ENCODE assay signal across 1 cellular context in genomic region chr12:92136883-92137582, GRCh38.
A peak's percentile ranks its signal among the peaks of the same experiment; 100 is the strongest.
TF ChIP-seq lines count a peak whose summit lies in the region.

No MANE protein-coding gene starts in this region.

TF ChIP-seq in HEK293, 187 proteins besides CTCF, POLR2A, EP300 and RAD21 (continued from another document):
- TF ChIP-seq REST (tag by site-specific recombination; IDR thresholded peaks at IDR 0.05): no peak
- peak; percentile 59 for TF ChIP-seq ZNF629 (tag by site-specific recombination; IDR thresholded peaks at IDR 0.05)
- TF ChIP-seq ZNF341 (tag by site-specific recombination; IDR thresholded peaks at IDR 0.05; ENCODE audit: low read depth): no peak
- TF ChIP-seq ZNF76 (tag by site-specific recombination; IDR thresholded peaks at IDR 0.05; ENCODE audit: borderline replicate concordance, low read depth): no peak
- TF ChIP-seq ZNF670 (tag by site-specific recombination; IDR thresholded peaks at IDR 0.05; ENCODE audit: low read depth): no peak
- TF ChIP-seq ZNF335 (tag by site-specific recombination; conservative IDR thresholded peaks at IDR 0.05): peak; percentile 25; the same call in 1 of the 2 replicates
- no peak for TF ChIP-seq ZNF510 (tag by site-specific recombination; IDR thresholded peaks at IDR 0.05; ENCODE audit: insufficient replicate concordance)
- TF ChIP-seq, protein P1, sequence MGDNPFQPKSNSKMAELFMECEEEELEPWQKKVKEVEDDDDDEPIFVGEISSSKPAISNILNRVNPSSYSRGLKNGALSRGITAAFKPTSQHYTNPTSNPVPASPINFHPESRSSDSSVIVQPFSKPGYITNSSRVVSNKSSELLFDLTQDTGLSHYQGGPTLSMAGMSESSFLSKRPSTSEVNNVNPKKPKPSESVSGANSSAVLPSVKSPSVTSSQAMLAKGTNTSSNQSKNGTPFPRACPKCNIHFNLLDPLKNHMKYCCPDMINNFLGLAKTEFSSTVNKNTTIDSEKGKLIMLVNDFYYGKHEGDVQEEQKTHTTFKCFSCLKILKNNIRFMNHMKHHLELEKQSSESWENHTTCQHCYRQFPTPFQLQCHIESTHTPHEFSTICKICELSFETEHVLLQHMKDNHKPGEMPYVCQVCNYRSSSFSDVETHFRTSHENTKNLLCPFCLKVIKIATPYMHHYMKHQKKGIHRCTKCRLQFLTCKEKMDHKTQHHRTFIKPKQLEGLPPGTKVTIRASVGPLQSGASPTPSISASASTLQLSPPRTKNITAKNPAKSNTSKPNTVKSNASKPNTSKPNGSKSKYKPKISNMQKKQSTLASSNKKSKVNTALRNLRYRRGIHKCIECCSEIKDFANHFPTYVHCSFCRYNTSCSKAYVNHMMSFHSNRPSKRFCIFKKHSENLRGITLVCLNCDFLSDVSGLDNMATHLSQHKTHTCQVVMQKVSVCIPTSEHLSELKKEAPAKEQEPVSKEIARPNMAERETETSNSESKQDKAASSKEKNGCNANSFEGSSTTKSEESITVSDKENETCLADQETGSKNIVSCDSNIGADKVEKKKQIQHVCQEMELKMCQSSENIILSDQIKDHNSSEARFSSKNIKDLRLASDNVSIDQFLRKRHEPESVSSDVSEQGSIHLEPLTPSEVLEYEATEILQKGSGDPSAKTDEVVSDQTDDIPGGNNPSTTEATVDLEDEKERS (tag by site-specific recombination; IDR thresholded peaks at IDR 0.05): no peak
- TF ChIP-seq ZNF398 (tag by site-specific recombination; IDR thresholded peaks at IDR 0.05): no peak
- TF ChIP-seq PBX3 (CRISPR knock-in tag; IDR thresholded peaks at IDR 0.05): no peak
- no peak for TF ChIP-seq ZNF221 (tag by site-specific recombination; IDR thresholded peaks at IDR 0.05; ENCODE audit: borderline replicate concordance)
- peak; percentile 53; the same call in 1 of the 2 replicates for TF ChIP-seq ZEB2 (tag by site-specific recombination; IDR thresholded peaks at IDR 0.05)
- TF ChIP-seq, protein P2, sequence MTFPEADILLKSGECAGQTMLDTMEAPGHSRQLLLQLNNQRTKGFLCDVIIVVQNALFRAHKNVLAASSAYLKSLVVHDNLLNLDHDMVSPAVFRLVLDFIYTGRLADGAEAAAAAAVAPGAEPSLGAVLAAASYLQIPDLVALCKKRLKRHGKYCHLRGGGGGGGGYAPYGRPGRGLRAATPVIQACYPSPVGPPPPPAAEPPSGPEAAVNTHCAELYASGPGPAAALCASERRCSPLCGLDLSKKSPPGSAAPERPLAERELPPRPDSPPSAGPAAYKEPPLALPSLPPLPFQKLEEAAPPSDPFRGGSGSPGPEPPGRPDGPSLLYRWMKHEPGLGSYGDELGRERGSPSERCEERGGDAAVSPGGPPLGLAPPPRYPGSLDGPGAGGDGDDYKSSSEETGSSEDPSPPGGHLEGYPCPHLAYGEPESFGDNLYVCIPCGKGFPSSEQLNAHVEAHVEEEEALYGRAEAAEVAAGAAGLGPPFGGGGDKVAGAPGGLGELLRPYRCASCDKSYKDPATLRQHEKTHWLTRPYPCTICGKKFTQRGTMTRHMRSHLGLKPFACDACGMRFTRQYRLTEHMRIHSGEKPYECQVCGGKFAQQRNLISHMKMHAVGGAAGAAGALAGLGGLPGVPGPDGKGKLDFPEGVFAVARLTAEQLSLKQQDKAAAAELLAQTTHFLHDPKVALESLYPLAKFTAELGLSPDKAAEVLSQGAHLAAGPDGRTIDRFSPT (tag by site-specific recombination; IDR thresholded peaks at IDR 0.05): no peak
- no peak for TF ChIP-seq ZNF530 (tag by site-specific recombination; IDR thresholded peaks at IDR 0.05; ENCODE audit: low read depth)
- TF ChIP-seq ZNF600 (tag by site-specific recombination; IDR thresholded peaks at IDR 0.05): no peak
- TF ChIP-seq ZNF621 (tag by site-specific recombination; IDR thresholded peaks at IDR 0.05): no peak
- peak; percentile 85 for TF ChIP-seq ZNF660 (tag by site-specific recombination; IDR thresholded peaks at IDR 0.05)
- no peak for TF ChIP-seq ZNF561 (tag by site-specific recombination; IDR thresholded peaks at IDR 0.05; ENCODE audit: borderline replicate concordance)
- no peak for TF ChIP-seq ZNF146 (tag by site-specific recombination; IDR thresholded peaks at IDR 0.05)
- TF ChIP-seq, protein P3, sequence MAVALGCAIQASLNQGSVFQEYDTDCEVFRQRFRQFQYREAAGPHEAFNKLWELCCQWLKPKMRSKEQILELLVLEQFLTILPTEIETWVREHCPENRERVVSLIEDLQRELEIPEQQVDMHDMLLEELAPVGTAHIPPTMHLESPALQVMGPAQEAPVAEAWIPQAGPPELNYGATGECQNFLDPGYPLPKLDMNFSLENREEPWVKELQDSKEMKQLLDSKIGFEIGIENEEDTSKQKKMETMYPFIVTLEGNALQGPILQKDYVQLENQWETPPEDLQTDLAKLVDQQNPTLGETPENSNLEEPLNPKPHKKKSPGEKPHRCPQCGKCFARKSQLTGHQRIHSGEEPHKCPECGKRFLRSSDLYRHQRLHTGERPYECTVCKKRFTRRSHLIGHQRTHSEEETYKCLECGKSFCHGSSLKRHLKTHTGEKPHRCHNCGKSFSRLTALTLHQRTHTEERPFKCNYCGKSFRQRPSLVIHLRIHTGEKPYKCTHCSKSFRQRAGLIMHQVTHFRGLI (tag by site-specific recombination; IDR thresholded peaks at IDR 0.05): peak; percentile 90
- TF ChIP-seq ZNF610 (tag by site-specific recombination; IDR thresholded peaks at IDR 0.05; ENCODE audit: borderline replicate concordance): no peak
